8 cellular contexts compared by ENCODE assay signal in genomic region chr1:185155600-185156320, GRCh38. TPM values are rescaled to one million over a fixed set of nuclear protein-coding genes. Genes with fewer than 3 reads are reported as not detected.
DNase-seq lines count a peak whose midpoint lies in the region; ATAC-seq lines count a peak whose summit lies in the region.

No MANE protein-coding gene starts in this region.

- peak overlapping the region; percentile 89 for H3K4me3 ChIP-seq in mononuclear cell (ENCODE audit: low read length)

- no peaks in the 10 kb centered on the region for H3K9me3 ChIP-seq in mononuclear cell (ENCODE audit: low read depth, low read length)

- H3K27me3 Mint-ChIP-seq in dendritic cell treated with granulocyte-macrophage colony-stimulating factor and Interleukin-4, amounts not matched to agents 40 ng/mL and 50 ng/mL, for 4 days: no peaks in the 10 kb centered on the region

- H3K36me3 Mint-ChIP-seq in dendritic cell treated with granulocyte-macrophage colony-stimulating factor and Interleukin-4, amounts not matched to agents 40 ng/mL and 50 ng/mL, for 4 days (ENCODE audit: low read depth): peaks cover 29% of the 10 kb centered on the region

- ATAC-seq in Right ventricle myocardium superior (ENCODE audit: poor library complexity): peak; percentile 3
- no peak for ATAC-seq in GM18858 (IDR thresholded peaks at IDR 0.05; ENCODE audit: unreplicated experiment)
- no peak for ATAC-seq in GM21737 (IDR thresholded peaks at IDR 0.05; ENCODE audit: unreplicated experiment)

- DNase-seq in Right ventricle myocardium superior (no peak), cardiac septum (ENCODE audit: low spot score) (no peak), RKO (ENCODE audit: low spot score) (peak; percentile 68), KG1 (lab: John Stamatoyannopoulos, UW) (no peak)

- H3K4me1 ChIP-seq in mononuclear cell (ENCODE audit: insufficient read depth, low read length): peaks cover 35% of the 10 kb centered on the region

- no peaks in the 10 kb centered on the region for H3K9me3 Mint-ChIP-seq in dendritic cell treated with granulocyte-macrophage colony-stimulating factor and Interleukin-4, amounts not matched to agents 40 ng/mL and 50 ng/mL, for 4 days

- peaks cover 41% of the 10 kb centered on the region for H3K4me1 Mint-ChIP-seq in dendritic cell treated with granulocyte-macrophage colony-stimulating factor and Interleukin-4, amounts not matched to agents 40 ng/mL and 50 ng/mL, for 4 days (ENCODE audit: low read depth)

- intact Hi-C loops in Right ventricle myocardium superior (cut with DNase I) (no loop called here), cardiac septum (cut with DNase I) (loop anchor here (1.0 to 5.0 kb wide), 6 partner anchors 111 to 1222 kb away; partner anchors contain the start of genes IVNS1ABP, NIBAN1, ODR4 and RNF2)
- intact Hi-C loops in dendritic cell treated with granulocyte-macrophage colony-stimulating factor and Interleukin-4, amounts not matched to agents 40 ng/mL and 50 ng/mL, for 4 days (cut with micrococcal nuclease): loop anchor here (2.0 to 5.0 kb wide), 3 partner anchors 108 to 401 kb away; partner anchors contain the start of genes EDEM3, IVNS1ABP and RNF2

- H3K27ac Mint-ChIP-seq in dendritic cell treated with granulocyte-macrophage colony-stimulating factor and Interleukin-4, amounts not matched to agents 40 ng/mL and 50 ng/mL, for 4 days: peak overlapping the region; percentile 99

- H3K27me3 ChIP-seq in mononuclear cell (ENCODE audit: insufficient read depth, low read length): no peaks in the 10 kb centered on the region

- H3K4me3 Mint-ChIP-seq in dendritic cell treated with granulocyte-macrophage colony-stimulating factor and Interleukin-4, amounts not matched to agents 40 ng/mL and 50 ng/mL, for 4 days: peak overlapping the region; percentile 89

RNA-seq across cellular contexts. Expression of gene TRMT1L, which starts 1.0 kb away (rescaled TPM):
- total RNA-seq in Right ventricle myocardium superior (25.6 TPM), cardiac septum (20.6 TPM), mononuclear cell (3.3 TPM)

RNA-seq across cellular contexts. Expression of gene SWT1, which starts 1.2 kb away (rescaled TPM):
- 6.1 TPM for total RNA-seq in Right ventricle myocardium superior
- 5.3 TPM for total RNA-seq in cardiac septum
- 10.9 TPM for total RNA-seq in mononuclear cell
